Comparison of ENCODE assay signal across 1 cellular context in the genomic region with DNA sequence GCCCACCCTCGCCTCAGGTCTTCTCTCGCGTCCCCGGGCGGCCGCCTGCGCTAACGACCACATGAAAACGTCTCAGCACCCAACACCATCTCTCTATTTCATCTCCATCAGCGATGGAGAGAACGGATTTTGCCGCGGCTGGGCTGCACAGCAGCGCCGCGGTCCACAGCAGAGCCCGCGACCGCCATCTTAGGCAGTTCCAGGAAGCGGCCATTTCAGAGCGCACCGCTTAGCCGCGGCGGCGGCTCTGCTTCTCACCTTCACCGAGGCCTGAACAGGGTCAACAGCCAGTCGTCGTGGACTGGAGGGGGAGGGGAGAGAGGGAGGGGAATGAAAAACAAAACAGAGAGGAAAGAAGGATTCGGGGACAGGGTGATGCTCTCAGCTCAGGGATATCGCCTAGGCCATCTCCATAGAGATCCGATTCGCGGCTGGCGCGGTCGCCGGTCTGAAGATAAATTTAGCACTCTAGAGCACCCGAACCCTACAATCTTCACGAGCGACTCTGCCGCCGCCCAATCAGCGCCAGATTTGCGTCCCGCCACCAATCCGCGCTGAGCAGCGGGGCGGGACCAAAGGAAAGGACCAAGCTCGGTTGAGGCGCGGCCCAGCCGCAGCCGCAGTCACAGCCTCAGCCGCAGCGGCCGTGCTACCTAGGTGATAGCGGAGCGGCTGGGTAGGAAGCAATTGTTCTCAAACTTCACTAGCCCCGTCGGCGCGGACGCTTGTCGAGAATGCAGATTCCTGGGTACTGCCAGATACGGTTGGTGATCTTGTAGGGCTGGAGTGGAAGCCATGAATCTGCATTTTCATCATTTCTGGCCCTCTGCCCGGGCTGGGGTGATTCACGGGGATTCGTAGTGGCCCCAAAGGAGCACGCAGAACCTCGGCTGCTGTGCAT.
A peak's percentile ranks its signal among the peaks of the same experiment; 100 is the strongest.
TF ChIP-seq lines count a peak whose summit lies in the region.

TSS of gene ZBED5 (minus strand) at position 450 of the 901 bp plus-strand sequence. CDS start 3,108 bp downstream, outside the sequence.

TF ChIP-seq in HEK293, 187 proteins besides CTCF, POLR2A, EP300 and RAD21 (continued from another document and continues in another):
- TF ChIP-seq, protein P1, sequence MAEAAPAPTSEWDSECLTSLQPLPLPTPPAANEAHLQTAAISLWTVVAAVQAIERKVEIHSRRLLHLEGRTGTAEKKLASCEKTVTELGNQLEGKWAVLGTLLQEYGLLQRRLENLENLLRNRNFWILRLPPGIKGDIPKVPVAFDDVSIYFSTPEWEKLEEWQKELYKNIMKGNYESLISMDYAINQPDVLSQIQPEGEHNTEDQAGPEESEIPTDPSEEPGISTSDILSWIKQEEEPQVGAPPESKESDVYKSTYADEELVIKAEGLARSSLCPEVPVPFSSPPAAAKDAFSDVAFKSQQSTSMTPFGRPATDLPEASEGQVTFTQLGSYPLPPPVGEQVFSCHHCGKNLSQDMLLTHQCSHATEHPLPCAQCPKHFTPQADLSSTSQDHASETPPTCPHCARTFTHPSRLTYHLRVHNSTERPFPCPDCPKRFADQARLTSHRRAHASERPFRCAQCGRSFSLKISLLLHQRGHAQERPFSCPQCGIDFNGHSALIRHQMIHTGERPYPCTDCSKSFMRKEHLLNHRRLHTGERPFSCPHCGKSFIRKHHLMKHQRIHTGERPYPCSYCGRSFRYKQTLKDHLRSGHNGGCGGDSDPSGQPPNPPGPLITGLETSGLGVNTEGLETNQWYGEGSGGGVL (tag by site-specific recombination; IDR thresholded peaks at IDR 0.05): peak; percentile 59
- TF ChIP-seq ZNF350 (tag by site-specific recombination; IDR thresholded peaks at IDR 0.05) (no peak), ZNF211 (tag by site-specific recombination; IDR thresholded peaks at IDR 0.05; ENCODE audit: low read depth) (no peak), KLF10 (tag by site-specific recombination; IDR thresholded peaks at IDR 0.05) (no peak; the same call in 1 of the 2 replicates), ZNF132 (tag by site-specific recombination; IDR thresholded peaks at IDR 0.05; ENCODE audit: borderline replicate concordance) (no peak), ZBTB8A (tag by site-specific recombination; IDR thresholded peaks at IDR 0.05) (0 out of 2 replicates have a peak, but pooled peaks have one; percentile 27), ZBTB17 (tag by site-specific recombination; IDR thresholded peaks at IDR 0.05) (peak; percentile 86), ZNF626 (tag by site-specific recombination; IDR thresholded peaks at IDR 0.05) (no peak), ZNF692 (tag by site-specific recombination; IDR thresholded peaks at IDR 0.05) (peak; percentile 31), AEBP2 (tag by site-specific recombination; IDR thresholded peaks at IDR 0.05; ENCODE audit: borderline replicate concordance) (no peak), ZNF600 (tag by site-specific recombination; IDR thresholded peaks at IDR 0.05) (peak; percentile 78), ZNF558 (tag by site-specific recombination; IDR thresholded peaks at IDR 0.05) (no peak), ZNF16 (tag by site-specific recombination; IDR thresholded peaks at IDR 0.05; ENCODE audit: low read depth) (no peak), ZNF785 (tag by site-specific recombination; IDR thresholded peaks at IDR 0.05) (no peak), ZNF302 (tag by site-specific recombination; IDR thresholded peaks at IDR 0.05; ENCODE audit: low read depth) (no peak), ZNF37A (tag by site-specific recombination; IDR thresholded peaks at IDR 0.05) (no peak), ZNF830 (tag by site-specific recombination; IDR thresholded peaks at IDR 0.05; ENCODE audit: low read depth) (no peak), ZIC2 (tag by site-specific recombination; IDR thresholded peaks at IDR 0.05) (no peak), ZNF596 (tag by site-specific recombination; IDR thresholded peaks at IDR 0.05) (no peak), ZNF48 (tag by site-specific recombination; IDR thresholded peaks at IDR 0.05) (no peak), ZNF146 (tag by site-specific recombination; IDR thresholded peaks at IDR 0.05) (no peak), RBAK (tag by site-specific recombination; IDR thresholded peaks at IDR 0.05) (no peak), ZNF791 (tag by site-specific recombination; IDR thresholded peaks at IDR 0.05) (no peak), ZNF214 (tag by site-specific recombination; IDR thresholded peaks at IDR 0.05; ENCODE audit: borderline replicate concordance) (no peak), ZNF394 (tag by site-specific recombination; IDR thresholded peaks at IDR 0.05; ENCODE audit: borderline replicate concordance) (no peak; the same call in 1 of the 2 replicates), ZBTB20 (tag by site-specific recombination; IDR thresholded peaks at IDR 0.05) (peak; percentile 100), GLIS2 (tag by site-specific recombination; IDR thresholded peaks at IDR 0.05) (peak; percentile 69; the same call in 1 of the 2 replicates), ZNF133 (tag by site-specific recombination; IDR thresholded peaks at IDR 0.05) (no peak), SETDB1 (IDR thresholded peaks at IDR 0.05; ENCODE audit: insufficient read length, low read length) (no peak), YY2 (tag by site-specific recombination; IDR thresholded peaks at IDR 0.05) (peak; percentile 94), ZNF514 (tag by site-specific recombination; IDR thresholded peaks at IDR 0.05) (no peak)
- TF ChIP-seq, protein P2, sequence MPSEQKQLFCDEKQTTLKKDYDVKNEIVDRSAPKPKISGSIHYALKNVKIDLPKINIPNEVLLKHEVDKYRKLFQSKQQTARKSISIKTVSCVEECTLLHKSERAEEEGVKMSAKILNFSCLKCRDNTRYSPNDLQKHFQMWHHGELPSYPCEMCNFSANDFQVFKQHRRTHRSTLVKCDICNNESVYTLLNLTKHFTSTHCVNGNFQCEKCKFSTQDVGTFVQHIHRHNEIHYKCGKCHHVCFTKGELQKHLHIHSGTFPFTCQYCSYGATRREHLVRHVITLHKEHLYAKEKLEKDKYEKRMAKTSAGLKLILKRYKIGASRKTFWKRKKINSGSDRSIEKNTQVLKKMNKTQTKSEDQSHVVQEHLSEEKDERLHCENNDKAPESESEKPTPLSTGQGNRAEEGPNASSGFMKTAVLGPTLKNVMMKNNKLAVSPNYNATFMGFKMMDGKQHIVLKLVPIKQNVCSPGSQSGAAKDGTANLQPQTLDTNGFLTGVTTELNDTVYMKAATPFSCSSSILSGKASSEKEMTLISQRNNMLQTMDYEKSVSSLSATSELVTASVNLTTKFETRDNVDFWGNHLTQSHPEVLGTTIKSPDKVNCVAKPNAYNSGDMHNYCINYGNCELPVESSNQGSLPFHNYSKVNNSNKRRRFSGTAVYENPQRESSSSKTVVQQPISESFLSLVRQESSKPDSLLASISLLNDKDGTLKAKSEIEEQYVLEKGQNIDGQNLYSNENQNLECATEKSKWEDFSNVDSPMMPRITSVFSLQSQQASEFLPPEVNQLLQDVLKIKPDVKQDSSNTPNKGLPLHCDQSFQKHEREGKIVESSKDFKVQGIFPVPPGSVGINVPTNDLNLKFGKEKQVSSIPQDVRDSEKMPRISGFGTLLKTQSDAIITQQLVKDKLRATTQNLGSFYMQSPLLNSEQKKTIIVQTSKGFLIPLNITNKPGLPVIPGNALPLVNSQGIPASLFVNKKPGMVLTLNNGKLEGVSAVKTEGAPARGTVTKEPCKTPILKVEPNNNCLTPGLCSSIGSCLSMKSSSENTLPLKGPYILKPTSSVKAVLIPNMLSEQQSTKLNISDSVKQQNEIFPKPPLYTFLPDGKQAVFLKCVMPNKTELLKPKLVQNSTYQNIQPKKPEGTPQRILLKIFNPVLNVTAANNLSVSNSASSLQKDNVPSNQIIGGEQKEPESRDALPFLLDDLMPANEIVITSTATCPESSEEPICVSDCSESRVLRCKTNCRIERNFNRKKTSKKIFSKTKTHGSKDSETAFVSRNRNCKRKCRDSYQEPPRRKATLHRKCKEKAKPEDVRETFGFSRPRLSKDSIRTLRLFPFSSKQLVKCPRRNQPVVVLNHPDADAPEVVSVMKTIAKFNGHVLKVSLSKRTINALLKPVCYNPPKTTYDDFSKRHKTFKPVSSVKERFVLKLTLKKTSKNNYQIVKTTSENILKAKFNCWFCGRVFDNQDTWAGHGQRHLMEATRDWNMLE (tag by site-specific recombination; conservative IDR thresholded peaks at IDR 0.05; ENCODE audit: low read depth): no peak
- TF ChIP-seq, protein P3, sequence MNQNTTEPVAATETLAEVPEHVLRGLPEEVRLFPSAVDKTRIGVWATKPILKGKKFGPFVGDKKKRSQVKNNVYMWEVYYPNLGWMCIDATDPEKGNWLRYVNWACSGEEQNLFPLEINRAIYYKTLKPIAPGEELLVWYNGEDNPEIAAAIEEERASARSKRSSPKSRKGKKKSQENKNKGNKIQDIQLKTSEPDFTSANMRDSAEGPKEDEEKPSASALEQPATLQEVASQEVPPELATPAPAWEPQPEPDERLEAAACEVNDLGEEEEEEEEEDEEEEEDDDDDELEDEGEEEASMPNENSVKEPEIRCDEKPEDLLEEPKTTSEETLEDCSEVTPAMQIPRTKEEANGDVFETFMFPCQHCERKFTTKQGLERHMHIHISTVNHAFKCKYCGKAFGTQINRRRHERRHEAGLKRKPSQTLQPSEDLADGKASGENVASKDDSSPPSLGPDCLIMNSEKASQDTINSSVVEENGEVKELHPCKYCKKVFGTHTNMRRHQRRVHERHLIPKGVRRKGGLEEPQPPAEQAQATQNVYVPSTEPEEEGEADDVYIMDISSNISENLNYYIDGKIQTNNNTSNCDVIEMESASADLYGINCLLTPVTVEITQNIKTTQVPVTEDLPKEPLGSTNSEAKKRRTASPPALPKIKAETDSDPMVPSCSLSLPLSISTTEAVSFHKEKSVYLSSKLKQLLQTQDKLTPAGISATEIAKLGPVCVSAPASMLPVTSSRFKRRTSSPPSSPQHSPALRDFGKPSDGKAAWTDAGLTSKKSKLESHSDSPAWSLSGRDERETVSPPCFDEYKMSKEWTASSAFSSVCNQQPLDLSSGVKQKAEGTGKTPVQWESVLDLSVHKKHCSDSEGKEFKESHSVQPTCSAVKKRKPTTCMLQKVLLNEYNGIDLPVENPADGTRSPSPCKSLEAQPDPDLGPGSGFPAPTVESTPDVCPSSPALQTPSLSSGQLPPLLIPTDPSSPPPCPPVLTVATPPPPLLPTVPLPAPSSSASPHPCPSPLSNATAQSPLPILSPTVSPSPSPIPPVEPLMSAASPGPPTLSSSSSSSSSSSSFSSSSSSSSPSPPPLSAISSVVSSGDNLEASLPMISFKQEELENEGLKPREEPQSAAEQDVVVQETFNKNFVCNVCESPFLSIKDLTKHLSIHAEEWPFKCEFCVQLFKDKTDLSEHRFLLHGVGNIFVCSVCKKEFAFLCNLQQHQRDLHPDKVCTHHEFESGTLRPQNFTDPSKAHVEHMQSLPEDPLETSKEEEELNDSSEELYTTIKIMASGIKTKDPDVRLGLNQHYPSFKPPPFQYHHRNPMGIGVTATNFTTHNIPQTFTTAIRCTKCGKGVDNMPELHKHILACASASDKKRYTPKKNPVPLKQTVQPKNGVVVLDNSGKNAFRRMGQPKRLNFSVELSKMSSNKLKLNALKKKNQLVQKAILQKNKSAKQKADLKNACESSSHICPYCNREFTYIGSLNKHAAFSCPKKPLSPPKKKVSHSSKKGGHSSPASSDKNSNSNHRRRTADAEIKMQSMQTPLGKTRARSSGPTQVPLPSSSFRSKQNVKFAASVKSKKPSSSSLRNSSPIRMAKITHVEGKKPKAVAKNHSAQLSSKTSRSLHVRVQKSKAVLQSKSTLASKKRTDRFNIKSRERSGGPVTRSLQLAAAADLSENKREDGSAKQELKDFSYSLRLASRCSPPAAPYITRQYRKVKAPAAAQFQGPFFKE (tag by site-specific recombination; IDR thresholded peaks at IDR 0.05; ENCODE audit: borderline replicate concordance): no peak
- TF ChIP-seq, protein P4, sequence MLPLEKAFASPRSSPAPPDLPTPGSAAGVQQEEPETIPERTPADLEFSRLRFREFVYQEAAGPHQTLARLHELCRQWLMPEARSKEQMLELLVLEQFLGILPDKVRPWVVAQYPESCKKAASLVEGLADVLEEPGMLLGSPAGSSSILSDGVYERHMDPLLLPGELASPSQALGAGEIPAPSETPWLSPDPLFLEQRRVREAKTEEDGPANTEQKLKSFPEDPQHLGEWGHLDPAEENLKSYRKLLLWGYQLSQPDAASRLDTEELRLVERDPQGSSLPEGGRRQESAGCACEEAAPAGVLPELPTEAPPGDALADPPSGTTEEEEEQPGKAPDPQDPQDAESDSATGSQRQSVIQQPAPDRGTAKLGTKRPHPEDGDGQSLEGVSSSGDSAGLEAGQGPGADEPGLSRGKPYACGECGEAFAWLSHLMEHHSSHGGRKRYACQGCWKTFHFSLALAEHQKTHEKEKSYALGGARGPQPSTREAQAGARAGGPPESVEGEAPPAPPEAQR (tag by site-specific recombination; IDR thresholded peaks at IDR 0.05): no peak
- TF ChIP-seq, protein P5, sequence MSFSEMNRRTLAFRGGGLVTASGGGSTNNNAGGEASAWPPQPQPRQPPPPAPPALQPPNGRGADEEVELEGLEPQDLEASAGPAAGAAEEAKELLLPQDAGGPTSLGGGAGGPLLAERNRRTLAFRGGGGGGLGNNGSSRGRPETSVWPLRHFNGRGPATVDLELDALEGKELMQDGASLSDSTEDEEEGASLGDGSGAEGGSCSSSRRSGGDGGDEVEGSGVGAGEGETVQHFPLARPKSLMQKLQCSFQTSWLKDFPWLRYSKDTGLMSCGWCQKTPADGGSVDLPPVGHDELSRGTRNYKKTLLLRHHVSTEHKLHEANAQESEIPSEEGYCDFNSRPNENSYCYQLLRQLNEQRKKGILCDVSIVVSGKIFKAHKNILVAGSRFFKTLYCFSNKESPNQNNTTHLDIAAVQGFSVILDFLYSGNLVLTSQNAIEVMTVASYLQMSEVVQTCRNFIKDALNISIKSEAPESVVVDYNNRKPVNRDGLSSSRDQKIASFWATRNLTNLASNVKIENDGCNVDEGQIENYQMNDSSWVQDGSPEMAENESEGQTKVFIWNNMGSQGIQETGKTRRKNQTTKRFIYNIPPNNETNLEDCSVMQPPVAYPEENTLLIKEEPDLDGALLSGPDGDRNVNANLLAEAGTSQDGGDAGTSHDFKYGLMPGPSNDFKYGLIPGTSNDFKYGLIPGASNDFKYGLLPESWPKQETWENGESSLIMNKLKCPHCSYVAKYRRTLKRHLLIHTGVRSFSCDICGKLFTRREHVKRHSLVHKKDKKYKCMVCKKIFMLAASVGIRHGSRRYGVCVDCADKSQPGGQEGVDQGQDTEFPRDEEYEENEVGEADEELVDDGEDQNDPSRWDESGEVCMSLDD (tag by site-specific recombination; IDR thresholded peaks at IDR 0.05): peak; percentile 19; the same call in 1 of the 2 replicates
